8 cellular contexts compared by ENCODE assay signal in the genomic region with DNA sequence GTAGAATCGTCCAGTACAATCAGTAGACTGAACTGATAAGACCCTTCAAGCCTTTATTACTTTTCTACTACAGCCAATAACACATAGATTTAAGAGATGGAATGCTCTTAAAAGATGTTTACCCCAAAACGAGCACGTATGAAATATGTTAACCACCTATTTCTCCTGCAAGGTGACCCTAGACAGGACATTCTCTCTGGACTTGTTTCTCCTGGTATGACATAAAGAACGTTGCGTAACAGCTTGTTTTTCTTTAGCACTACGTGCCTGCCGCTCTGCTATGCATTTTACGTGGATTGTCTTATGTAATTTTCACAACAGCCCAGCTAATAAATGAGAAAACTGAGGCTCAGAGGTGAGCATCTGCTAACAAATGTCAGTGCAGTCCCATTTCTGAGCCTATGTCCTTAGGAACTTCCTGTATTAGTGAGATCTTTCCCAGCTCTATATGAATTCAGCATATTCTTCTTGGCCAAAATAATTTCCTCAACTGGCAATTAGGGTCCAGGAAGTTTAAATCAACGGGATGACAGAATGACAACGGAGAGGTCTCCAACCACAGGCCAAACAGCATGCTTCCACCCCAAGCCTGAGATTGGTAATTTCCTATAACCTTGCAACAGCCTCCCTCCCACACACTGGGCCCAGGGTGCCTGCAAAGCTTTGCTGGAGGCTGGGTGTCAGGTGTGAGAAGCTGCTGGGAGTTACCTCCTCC. TPM values are rescaled to one million over a fixed set of nuclear protein-coding genes. Genes with fewer than 3 reads are reported as not detected.
DNase-seq lines count a peak whose midpoint lies in the region; ATAC-seq and TF ChIP-seq lines count a peak whose summit lies in the region.

No MANE protein-coding gene starts in this region.

- peak overlapping the region; percentile 99 for H3K4me3 Mint-ChIP-seq in activated CD4-positive, alpha-beta T cell treated with anti-CD3 and anti-CD28 coated beads for 36 hours
- peak overlapping the region; percentile 96 for H3K4me3 Mint-ChIP-seq in activated naive CD8-positive, alpha-beta T cell treated with anti-CD3 and anti-CD28 coated beads, Interleukin-2, amount 50 U/mL, for 24 hours

- ATAC-seq in activated CD4-positive, alpha-beta T cell treated with anti-CD3 and anti-CD28 coated beads for 36 hours = no peak
- ATAC-seq in activated naive CD8-positive, alpha-beta T cell treated with anti-CD3 and anti-CD28 coated beads, Interleukin-2, amount 50 U/mL, for 24 hours = no peak
- no peak for ATAC-seq in GM21360 (IDR thresholded peaks at IDR 0.05; ENCODE audit: unreplicated experiment)

- H3K27me3 Mint-ChIP-seq in activated CD4-positive, alpha-beta T cell treated with anti-CD3 and anti-CD28 coated beads for 36 hours = no peaks in the 10 kb centered on the region
- peaks cover 2% of the 10 kb centered on the region for H3K27me3 Mint-ChIP-seq in activated naive CD8-positive, alpha-beta T cell treated with anti-CD3 and anti-CD28 coated beads, Interleukin-2, amount 50 U/mL, for 24 hours

- POLR2A ChIA-PET in activated CD4-positive, alpha-beta T cell treated with anti-CD3 and anti-CD28 coated beads for 36 hours (lab: Charles Lee) = interaction anchor here (0.6 to 7.7 kb wide), 12 partner anchors 8 to 279 kb away, joined by 3 to 210 read pairs (median 38); partner anchors contain the start of genes PPP2R3C and PSMA6

- peak overlapping the region; percentile 98 for H3K27ac Mint-ChIP-seq in activated CD4-positive, alpha-beta T cell treated with anti-CD3 and anti-CD28 coated beads for 36 hours
- H3K27ac Mint-ChIP-seq in activated naive CD8-positive, alpha-beta T cell treated with anti-CD3 and anti-CD28 coated beads, Interleukin-2, amount 50 U/mL, for 24 hours = peak overlapping the region; percentile 98

- peak; percentile 80 for DNase-seq in activated CD4-positive, alpha-beta T cell treated with anti-CD3 and anti-CD28 coated beads for 36 hours
- DNase-seq in activated CD4-positive, alpha-beta T cell treated with anti-CD3 and anti-CD28 coated beads for 1 hour = no peak
- peak; percentile 65 for DNase-seq in activated naive CD8-positive, alpha-beta T cell treated with anti-CD3 and anti-CD28 coated beads, Interleukin-2, amount 50 U/mL, for 24 hours
- peak; percentile 62 for DNase-seq in mesenteric fat pad (ENCODE audit: low spot score)
- DNase-seq in thyroid gland = no peak
- DNase-seq in NCI-H1930 (lab: John Stamatoyannopoulos, UW) = no peak
- DNase-seq in NCI-H1436 treated with DMSO at 0.1 percent for 48 hours (lab: John Stamatoyannopoulos, UW) = no peak

- no peak for TF ChIP-seq POLR2A in thyroid gland (IDR thresholded peaks at IDR 0.05)

- H3K4me1 ChIP-seq in thyroid gland = peaks cover 53 to 65% of the 10 kb centered on the region in 2 donors

- H3K4me1 Mint-ChIP-seq in activated CD4-positive, alpha-beta T cell treated with anti-CD3 and anti-CD28 coated beads for 36 hours = peaks cover 42% of the 10 kb centered on the region
- H3K4me1 Mint-ChIP-seq in activated naive CD8-positive, alpha-beta T cell treated with anti-CD3 and anti-CD28 coated beads, Interleukin-2, amount 50 U/mL, for 24 hours = peaks cover 66% of the 10 kb centered on the region

- CTCF ChIA-PET in activated CD4-positive, alpha-beta T cell treated with anti-CD3 and anti-CD28 coated beads for 36 hours (lab: Charles Lee) = interaction anchor here (1.0 to 7.3 kb wide), 4 partner anchors 15 to 171 kb away, joined by 3 to 77 read pairs (median 4); partner anchors contain the start of gene PSMA6

- peaks cover 36 to 38% of the 10 kb centered on the region in 2 donors for H3K36me3 ChIP-seq in thyroid gland

- peak overlapping the region; percentile 76 to 100 (median 96) for H3K27ac ChIP-seq in thyroid gland

- H3K9me3 ChIP-seq in thyroid gland = no peaks in the 10 kb centered on the region

- H3K9me3 Mint-ChIP-seq in activated CD4-positive, alpha-beta T cell treated with anti-CD3 and anti-CD28 coated beads for 36 hours (ENCODE audit: low read depth) = no peaks in the 10 kb centered on the region
- no peaks in the 10 kb centered on the region for H3K9me3 Mint-ChIP-seq in activated naive CD8-positive, alpha-beta T cell treated with anti-CD3 and anti-CD28 coated beads, Interleukin-2, amount 50 U/mL, for 24 hours

- WGBS in thyroid gland, 2 donors = 63 to 67% methylated on average over 10 of the region's 10 CpGs

- no peaks in the 10 kb centered on the region for H3K27me3 ChIP-seq in thyroid gland

- peaks cover 52% of the 10 kb centered on the region for H3K36me3 Mint-ChIP-seq in activated CD4-positive, alpha-beta T cell treated with anti-CD3 and anti-CD28 coated beads for 36 hours (ENCODE audit: low read depth)
- peaks cover 46% of the 10 kb centered on the region for H3K36me3 Mint-ChIP-seq in activated naive CD8-positive, alpha-beta T cell treated with anti-CD3 and anti-CD28 coated beads, Interleukin-2, amount 50 U/mL, for 24 hours (ENCODE audit: low read depth)

- no peak for TF ChIP-seq CTCF in thyroid gland (IDR thresholded peaks at IDR 0.05)

- intact Hi-C loops in activated CD4-positive, alpha-beta T cell treated with anti-CD3 and anti-CD28 coated beads for 36 hours (cut with DNase I, micrococcal nuclease) = loop anchor here (1.0 to 10.0 kb wide), 3 partner anchors 36 to 864 kb away; partner anchors contain the start of genes BAZ1A (in 1 of the 2) and EAPP (in 1 of the 2)
- intact Hi-C loops in thyroid gland (cut with DNase I) = loop anchor here (5.0 kb wide), 1 partner anchor 64 kb away; no protein-coding TSS in a partner anchor

- peak overlapping the region in 1 of 3 donors; percentile 67 for H3K4me3 ChIP-seq in thyroid gland (replicated peaks in 1 of 3)

RNA-seq across cellular contexts. Expression of gene NFKBIA, which starts 3.7 kb away (rescaled TPM):
- total RNA-seq in activated CD4-positive, alpha-beta T cell treated with anti-CD3 and anti-CD28 coated beads for 36 hours = 100 to 1,000 TPM; 264 to 298 TPM
- total RNA-seq in mesenteric fat pad (418 TPM), thyroid gland (100 to 1,000 TPM; 200 to 434 (median 356) TPM)

Comparison
In these comparisons a context has a peak if more than half of its experiments do, and no peak if none do; other contexts are left out.
1. DNase-seq: peak in activated CD4-positive, alpha-beta T cell treated with anti-CD3 and anti-CD28 coated beads for 36 hours (single experiment), activated naive CD8-positive, alpha-beta T cell treated with anti-CD3 and anti-CD28 coated beads, Interleukin-2, amount 50 U/mL, for 24 hours (single experiment) and mesenteric fat pad (single experiment); none in activated CD4-positive, alpha-beta T cell treated with anti-CD3 and anti-CD28 coated beads for 1 hour (single experiment), thyroid gland (0 of 2), NCI-H1930 (0 of 2) and NCI-H1436 treated with DMSO at 0.1 percent for 48 hours (single experiment).